ENCODE assay signal across 17 cellular contexts in the genomic region with DNA sequence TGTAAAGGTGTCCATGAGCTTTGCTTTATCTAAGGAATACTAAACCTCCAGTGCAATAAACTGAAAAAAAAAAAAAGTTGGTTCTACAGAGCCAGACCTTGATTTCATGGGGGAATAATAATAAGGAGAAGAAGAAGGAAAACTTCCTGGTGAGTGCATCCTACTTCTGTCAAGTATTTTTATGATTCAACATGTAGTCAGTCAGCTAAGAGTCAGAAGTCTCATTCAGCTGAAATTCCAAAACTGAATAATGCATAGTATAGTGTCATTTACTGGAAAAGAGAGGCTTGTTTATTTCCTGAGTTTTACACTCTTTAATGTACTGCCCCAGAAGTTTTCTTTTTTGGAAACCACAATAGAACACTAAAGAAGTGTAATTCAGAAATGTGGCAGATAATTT.
DNase-seq lines count a peak whose midpoint lies in the region; ATAC-seq and TF ChIP-seq lines count a peak whose summit lies in the region.
"Had no signal": no experiment of that assay in that cellular context is flagged by ENCODE, and none has a peak within 500 bp of the region (broad histone marks: within the 10 kb centered on the region; RNA-seq: fewer than 3 reads in every experiment).

No MANE protein-coding gene starts in this region.

- H3K27ac Mint-ChIP-seq in activated T-helper 17 cell treated with anti-CD3 and anti-CD28 coated beads, Interleukin-2, amount 50 U/mL, for 72 hours = no peak overlapping the region
- H3K27ac Mint-ChIP-seq: activated naive CD8-positive, alpha-beta T cell treated with anti-CD3 and anti-CD28 coated beads for 36 hours; dendritic cell treated with granulocyte-macrophage colony-stimulating factor and Interleukin-4, amounts not matched to agents 40 ng/mL and 50 ng/mL, for 4 days; stimulated activated memory B cell treated with anti-CD40 and anti-IgM and Interleukin-4, amounts not matched to agents 10 μg/mL and 1 μg/mL and 100 μg/mL, for 72 hours had no signal

- intact Hi-C loops in lower lobe of right lung (cut with DNase I) = no loop called here

- TF ChIP-seq CTCF in AG04449 (IDR thresholded peaks at IDR 0.05; ENCODE audit: insufficient read depth, low read length, missing control alignments) = no peak
- no peak for TF ChIP-seq CTCF in lower lobe of right lung (IDR thresholded peaks at IDR 0.05)

- H3K4me3 Mint-ChIP-seq in activated T-helper 17 cell treated with anti-CD3 and anti-CD28 coated beads, Interleukin-2, amount 50 U/mL, for 72 hours = no peak overlapping the region
- H3K4me3 Mint-ChIP-seq: activated naive CD8-positive, alpha-beta T cell treated with anti-CD3 and anti-CD28 coated beads for 36 hours; dendritic cell treated with granulocyte-macrophage colony-stimulating factor and Interleukin-4, amounts not matched to agents 40 ng/mL and 50 ng/mL, for 4 days; stimulated activated memory B cell treated with anti-CD40 and anti-IgM and Interleukin-4, amounts not matched to agents 10 μg/mL and 1 μg/mL and 100 μg/mL, for 72 hours had no signal

- ATAC-seq in HG03039 (IDR thresholded peaks at IDR 0.05; ENCODE audit: unreplicated experiment) (no peak), lower lobe of right lung (no peak)
- no peak for ATAC-seq in activated T-helper 17 cell treated with anti-CD3 and anti-CD28 coated beads, Interleukin-2, amount 50 U/mL, for 72 hours (replicated peaks)
- ATAC-seq: stimulated activated memory B cell treated with anti-CD40 and anti-IgM and Interleukin-4, amounts not matched to agents 10 μg/mL and 1 μg/mL and 100 μg/mL, for 72 hours had no signal

- POLR2A ChIA-PET in AG04449 (lab: Yijun Ruan, JAX) = no interaction called here

- H3K4me1 Mint-ChIP-seq in activated T-helper 17 cell treated with anti-CD3 and anti-CD28 coated beads, Interleukin-2, amount 50 U/mL, for 72 hours = no peaks in the 10 kb centered on the region
- H3K4me1 Mint-ChIP-seq: activated naive CD8-positive, alpha-beta T cell treated with anti-CD3 and anti-CD28 coated beads for 36 hours; stimulated activated memory B cell treated with anti-CD40 and anti-IgM and Interleukin-4, amounts not matched to agents 10 μg/mL and 1 μg/mL and 100 μg/mL, for 72 hours had no signal

- no peak overlapping the region for H3K27ac ChIP-seq in lower lobe of right lung
- H3K27ac ChIP-seq: BLaER1 treated with 17β-estradiol and CSF1 and Interleukin-3, amounts not matched to agents 10 nM and 100 nM had no signal

- H3K9me3 Mint-ChIP-seq in activated T-helper 17 cell treated with anti-CD3 and anti-CD28 coated beads, Interleukin-2, amount 50 U/mL, for 72 hours = peaks cover 18% of the 10 kb centered on the region
- H3K9me3 Mint-ChIP-seq: dendritic cell treated with granulocyte-macrophage colony-stimulating factor and Interleukin-4, amounts not matched to agents 40 ng/mL and 50 ng/mL, for 4 days had no signal

- H3K36me3 Mint-ChIP-seq in activated T-helper 17 cell treated with anti-CD3 and anti-CD28 coated beads, Interleukin-2, amount 50 U/mL, for 72 hours (ENCODE audit: low read depth) = no peaks in the 10 kb centered on the region

- no peaks in the 10 kb centered on the region for H3K36me3 ChIP-seq in lower lobe of right lung
- H3K36me3 ChIP-seq: BLaER1 treated with 17β-estradiol and CSF1 and Interleukin-3, amounts not matched to agents 10 nM and 100 nM had no signal

- H3K4me3 ChIP-seq in AG04449 (ENCODE audit: low read depth, low read length) (no peak overlapping the region), lower lobe of right lung (no peak overlapping the region)
- H3K4me3 ChIP-seq: BLaER1 treated with 17β-estradiol and CSF1 and Interleukin-3, amounts not matched to agents 10 nM and 100 nM had no signal

- H3K9me3 ChIP-seq in lower lobe of right lung = no peaks in the 10 kb centered on the region

- peak; percentile 19 for DNase-seq in AG04449 (ENCODE audit: low read depth, low spot score)
- peak; percentile 46 for DNase-seq in HPDE6-E6E7 (ENCODE audit: extremely low spot score)
- DNase-seq in amniotic stem cell (lab: John Stamatoyannopoulos, UW) = peak; percentile 2
- DNase-seq in hepatic stellate cell (ENCODE audit: low spot score) = peak; percentile 12
- DNase-seq in lower lobe of right lung = no peak
- DNase-seq in activated naive CD4-positive, alpha-beta T cell (lab: John Stamatoyannopoulos, UW) = no peak
- DNase-seq: activated CD4-positive, CD25-positive, alpha-beta regulatory T cell treated with anti-CD3 and anti-CD28 coated beads, Interleukin-2, amount 50 U/mL, for 72 hours; activated CD8-positive, alpha-beta memory T cell treated with anti-CD3 and anti-CD28 coated beads, Interleukin-2, amount 50 U/mL, for 48 hours; activated naive CD8-positive, alpha-beta T cell treated with anti-CD3 and anti-CD28 coated beads for 36 hours; GOT3; islet precursor cell; stimulated activated CD4-positive, alpha-beta T cell treated with anti-CD3 and anti-CD28 coated beads, Interleukin-4, amount 100 ng/mL, for 24 hours had no signal

- H3K27me3 Mint-ChIP-seq in activated T-helper 17 cell treated with anti-CD3 and anti-CD28 coated beads, Interleukin-2, amount 50 U/mL, for 72 hours = peaks cover 12% of the 10 kb centered on the region
- H3K27me3 Mint-ChIP-seq: activated naive CD8-positive, alpha-beta T cell treated with anti-CD3 and anti-CD28 coated beads for 36 hours; stimulated activated memory B cell treated with anti-CD40 and anti-IgM and Interleukin-4, amounts not matched to agents 10 μg/mL and 1 μg/mL and 100 μg/mL, for 72 hours had no signal

- H3K27me3 ChIP-seq in lower lobe of right lung (ENCODE audit: low read depth) = no peaks in the 10 kb centered on the region
- H3K27me3 ChIP-seq: BLaER1 treated with 17β-estradiol and CSF1 and Interleukin-3, amounts not matched to agents 10 nM and 100 nM had no signal

- H3K4me1 ChIP-seq in lower lobe of right lung = no peaks in the 10 kb centered on the region
- H3K4me1 ChIP-seq: BLaER1 treated with 17β-estradiol and CSF1 and Interleukin-3, amounts not matched to agents 10 nM and 100 nM had no signal

- CTCF ChIA-PET in AG04449 (lab: Yijun Ruan, JAX) = interaction anchor here (0.6 to 1.5 kb wide), 4 partner anchors 9 to 174 kb away, joined by 3 to 7 read pairs (median 4); a partner anchor contains a TSS

Comparison
In these comparisons a context has a peak if more than half of its experiments do, and no peak if none do; other contexts are left out.
1. DNase-seq: peak in AG04449 (single experiment), HPDE6-E6E7 (single experiment), amniotic stem cell (single experiment) and hepatic stellate cell (single experiment); none in lower lobe of right lung (single experiment) and activated naive CD4-positive, alpha-beta T cell (0 of 4).